In genomic region chr4:188130355-188130754, GRCh38 we compare ENCODE assay signal across 23 cellular contexts. TPM values are rescaled to one million over a fixed set of nuclear protein-coding genes. Genes with fewer than 3 reads are reported as not detected.
A peak's percentile ranks its signal among the peaks of the same experiment; 100 is the strongest.
DNase-seq lines count a peak whose midpoint lies in the region; ATAC-seq and TF ChIP-seq lines count a peak whose summit lies in the region.
"Had no signal": no experiment of that assay in that cellular context is flagged by ENCODE, and none has a peak within 500 bp of the region (broad histone marks: within the 10 kb centered on the region; RNA-seq: fewer than 3 reads in every experiment).

No MANE protein-coding gene starts in this region.

- DNase-seq in NCI-H82 (lab: John Stamatoyannopoulos, UW) (peak; percentile 1), NCI-H82 treated with DMSO at 0.1 percent for 48 hours (lab: John Stamatoyannopoulos, UW; ENCODE audit: unreplicated experiment) (no peak), WTC11 (ENCODE audit: low spot score) (no peak), foreskin melanocyte (peak; percentile 74), retinal pigment epithelial cell (ENCODE audit: low read depth) (no peak), MM.1S (no peak)
- DNase-seq: 8988T; Calu3; CD4-positive, alpha-beta memory T cell; GF-D8; IMR-90; NCI-H1105 treated with DMSO at 0.1 percent for 48 hours; NCI-H1694 treated with DMSO at 0.1 percent for 48 hours; NCI-H774; SIG-M5 had no signal

- no peak overlapping the region for H2AFZ ChIP-seq in MM.1S (ENCODE audit: low read length)

- no peaks in the 10 kb centered on the region for H3K9me3 ChIP-seq in MM.1S (replicated peaks; ENCODE audit: insufficient read depth, low read length)
- H3K9me3 ChIP-seq: BLaER1 had no signal

- TF ChIP-seq CTCF in WTC11 (IDR thresholded peaks at IDR 0.05): no peak
- peak; percentile 23 for TF ChIP-seq CTCF in retinal pigment epithelial cell (conservative IDR thresholded peaks at IDR 0.05; ENCODE audit: low read depth, low read length)
- TF ChIP-seq CTCF in MM.1S (IDR thresholded peaks at IDR 0.05; ENCODE audit: low read length): no peak

- no peaks in the 10 kb centered on the region for H3K36me3 Mint-ChIP-seq in WTC11
- H3K36me3 Mint-ChIP-seq: CD4-positive, alpha-beta memory T cell had no signal

- H3K27me3 Mint-ChIP-seq in WTC11 (ENCODE audit: low read depth): no peaks in the 10 kb centered on the region
- H3K27me3 Mint-ChIP-seq: CD4-positive, alpha-beta memory T cell had no signal

- H3K4me2 ChIP-seq in MM.1S (ENCODE audit: low read depth, low read length): no peak overlapping the region
- H3K4me2 ChIP-seq: BLaER1 had no signal

- peaks cover 10% of the 10 kb centered on the region for H3K9me3 Mint-ChIP-seq in WTC11

- no peaks in the 10 kb centered on the region for H4K20me1 ChIP-seq in MM.1S (ENCODE audit: insufficient read depth, low read length)
- H4K20me1 ChIP-seq: BLaER1 had no signal

- POLR2A ChIA-PET in WTC11 (lab: Charles Lee): no interaction called here

- ATAC-seq in WTC11 (peak; percentile 84), GM18870 (IDR thresholded peaks at IDR 0.05; ENCODE audit: unreplicated experiment) (no peak), GM18861 (IDR thresholded peaks at IDR 0.05; ENCODE audit: unreplicated experiment) (no peak)

- H3K27me3 ChIP-seq in MM.1S (replicated peaks; ENCODE audit: insufficient read depth, low read length): no peaks in the 10 kb centered on the region
- H3K27me3 ChIP-seq: BLaER1 had no signal

- H3K27ac Mint-ChIP-seq in WTC11: peak overlapping the region; percentile 2
- H3K27ac Mint-ChIP-seq: CD4-positive, alpha-beta memory T cell had no signal

- no peak overlapping the region for H3K4me3 Mint-ChIP-seq in WTC11
- H3K4me3 Mint-ChIP-seq: CD4-positive, alpha-beta memory T cell had no signal

- no peak overlapping the region for H3K27ac ChIP-seq in MM.1S (ENCODE audit: low read length)
- H3K27ac ChIP-seq: BLaER1, HL-60, RWPE1 had no signal

- H3F3A ChIP-seq in MM.1S (ENCODE audit: insufficient read depth, low read length): no peaks in the 10 kb centered on the region

- no peaks in the 10 kb centered on the region for H3K36me3 ChIP-seq in MM.1S (replicated peaks; ENCODE audit: insufficient read depth, low read length)
- H3K36me3 ChIP-seq: BLaER1 had no signal

- no peak overlapping the region for H3K9ac ChIP-seq in MM.1S (ENCODE audit: low read length)
- H3K9ac ChIP-seq: BLaER1 had no signal

- CTCF ChIA-PET in WTC11 (lab: Charles Lee): interaction anchor here (1.0 to 2.2 kb wide), 4 partner anchors 10 to 524 kb away, joined by 3 to 6 read pairs (median 3); no protein-coding TSS in a partner anchor

- peaks cover 24% of the 10 kb centered on the region for H3K4me1 Mint-ChIP-seq in WTC11
- H3K4me1 Mint-ChIP-seq: CD4-positive, alpha-beta memory T cell had no signal

- H3K9me2 ChIP-seq in MM.1S (replicated peaks; ENCODE audit: insufficient read depth, low read length): no peaks in the 10 kb centered on the region

- no peaks in the 10 kb centered on the region for H3K4me1 ChIP-seq in MM.1S (ENCODE audit: low read length)
- H3K4me1 ChIP-seq: BLaER1 had no signal

- H3K79me2 ChIP-seq in MM.1S (ENCODE audit: low read length): no peaks in the 10 kb centered on the region

- H3K4me3 ChIP-seq in retinal pigment epithelial cell (ENCODE audit: low read length) (no peak overlapping the region), MM.1S (ENCODE audit: low read length) (no peak overlapping the region)
- H3K4me3 ChIP-seq: BLaER1 had no signal

TF ChIP-seq in WTC11, 78 proteins besides CTCF, POLR2A, EP300 and RAD21:
- TF ChIP-seq FOXP1 (CRISPR knock-in tag; IDR thresholded peaks at IDR 0.05; ENCODE audit: borderline replicate concordance) (no peak), HMGA2 (CRISPR knock-in tag; IDR thresholded peaks at IDR 0.05) (no peak), ATF1 (CRISPR knock-in tag; IDR thresholded peaks at IDR 0.05) (no peak), CDX4 (CRISPR knock-in tag; IDR thresholded peaks at IDR 0.05; ENCODE audit: borderline replicate concordance) (no peak), KAT7 (CRISPR knock-in tag; IDR thresholded peaks at IDR 0.05; ENCODE audit: borderline replicate concordance) (no peak), ZMAT4 (CRISPR knock-in tag; IDR thresholded peaks at IDR 0.05) (no peak), OVOL2 (CRISPR knock-in tag; IDR thresholded peaks at IDR 0.05; ENCODE audit: borderline replicate concordance) (no peak), ATF3 (CRISPR knock-in tag; conservative IDR thresholded peaks at IDR 0.05) (no peak), MXD4 (CRISPR knock-in tag; IDR thresholded peaks at IDR 0.05; ENCODE audit: borderline replicate concordance) (no peak), SMAD4 (CRISPR knock-in tag; IDR thresholded peaks at IDR 0.05) (no peak), AFF4 (CRISPR knock-in tag; IDR thresholded peaks at IDR 0.05; ENCODE audit: borderline replicate concordance) (no peak)
- TF ChIP-seq, protein P1, sequence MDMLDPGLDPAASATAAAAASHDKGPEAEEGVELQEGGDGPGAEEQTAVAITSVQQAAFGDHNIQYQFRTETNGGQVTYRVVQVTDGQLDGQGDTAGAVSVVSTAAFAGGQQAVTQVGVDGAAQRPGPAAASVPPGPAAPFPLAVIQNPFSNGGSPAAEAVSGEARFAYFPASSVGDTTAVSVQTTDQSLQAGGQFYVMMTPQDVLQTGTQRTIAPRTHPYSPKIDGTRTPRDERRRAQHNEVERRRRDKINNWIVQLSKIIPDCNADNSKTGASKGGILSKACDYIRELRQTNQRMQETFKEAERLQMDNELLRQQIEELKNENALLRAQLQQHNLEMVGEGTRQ (CRISPR knock-in tag; IDR thresholded peaks at IDR 0.05): no peak
- TF ChIP-seq, protein P2, sequence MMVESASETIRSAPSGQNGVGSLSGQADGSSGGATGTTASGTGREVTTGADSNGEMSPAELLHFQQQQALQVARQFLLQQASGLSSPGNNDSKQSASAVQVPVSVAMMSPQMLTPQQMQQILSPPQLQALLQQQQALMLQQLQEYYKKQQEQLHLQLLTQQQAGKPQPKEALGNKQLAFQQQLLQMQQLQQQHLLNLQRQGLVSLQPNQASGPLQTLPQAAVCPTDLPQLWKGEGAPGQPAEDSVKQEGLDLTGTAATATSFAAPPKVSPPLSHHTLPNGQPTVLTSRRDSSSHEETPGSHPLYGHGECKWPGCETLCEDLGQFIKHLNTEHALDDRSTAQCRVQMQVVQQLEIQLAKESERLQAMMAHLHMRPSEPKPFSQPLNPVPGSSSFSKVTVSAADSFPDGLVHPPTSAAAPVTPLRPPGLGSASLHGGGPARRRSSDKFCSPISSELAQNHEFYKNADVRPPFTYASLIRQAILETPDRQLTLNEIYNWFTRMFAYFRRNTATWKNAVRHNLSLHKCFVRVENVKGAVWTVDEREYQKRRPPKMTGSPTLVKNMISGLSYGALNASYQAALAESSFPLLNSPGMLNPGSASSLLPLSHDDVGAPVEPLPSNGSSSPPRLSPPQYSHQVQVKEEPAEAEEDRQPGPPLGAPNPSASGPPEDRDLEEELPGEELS (CRISPR knock-in tag; IDR thresholded peaks at IDR 0.05): no peak

RNA-seq across cellular contexts. Expression of gene TRIML1, which starts 8.9 kb away (rescaled TPM):
- not detected in 3 replicates for total RNA-seq in WTC11 (2021)
- total RNA-seq: Calu3; CD4-positive, alpha-beta memory T cell; HT1080; IMR-90; LHCN-M2; NCI-H460 had no signal

RNA-seq across cellular contexts. Expression of gene TRIML2, which starts 21.0 kb away (rescaled TPM):
- 88.9 to 115 TPM (median 94.4 TPM) in 3 replicates for total RNA-seq in WTC11 (2021)
- total RNA-seq: Calu3; CD4-positive, alpha-beta memory T cell; LHCN-M2 had no signal

Comparison
In these comparisons a context has a peak if more than half of its experiments do, and no peak if none do; other contexts are left out.
1. DNase-seq: peak in NCI-H82 (single experiment) and foreskin melanocyte (single experiment); none in NCI-H82 treated with DMSO at 0.1 percent for 48 hours (single experiment), WTC11 (single experiment), retinal pigment epithelial cell (single experiment) and MM.1S (single experiment).